18 cellular contexts compared by ENCODE assay signal in genomic region chr9:93039976-93040375, GRCh38. TPM values are rescaled to one million over a fixed set of nuclear protein-coding genes. Genes with fewer than 3 reads are reported as not detected.
DNase-seq lines count a peak whose midpoint lies in the region; ATAC-seq and TF ChIP-seq lines count a peak whose summit lies in the region.
"Had no signal": no experiment of that assay in that cellular context is flagged by ENCODE, and none has a peak within 500 bp of the region (broad histone marks: within the 10 kb centered on the region; RNA-seq: fewer than 3 reads in every experiment).

No MANE protein-coding gene starts in this region.

- POLR2A ChIA-PET in CD4-positive, alpha-beta T cell (lab: Charles Lee), result interaction anchor here (0.7 to 6.9 kb wide), 9 partner anchors 13 to 68 kb away, joined by 3 to 92 read pairs (median 5); no protein-coding TSS in a partner anchor
- POLR2A ChIA-PET in activated CD8-positive, alpha-beta T cell treated with anti-CD3 and anti-CD28 coated beads, Interleukin-2, amount 10 ng/mL, durations not matched to agents 7 days and 5 days (lab: Charles Lee), result interaction anchor here (1.2 kb wide), 1 partner anchor 10 kb away, joined by 4 read pairs; no protein-coding TSS in a partner anchor

- CTCF ChIA-PET in CD4-positive, alpha-beta T cell (lab: Charles Lee), result no interaction called here
- CTCF ChIA-PET in activated CD8-positive, alpha-beta T cell treated with anti-CD3 and anti-CD28 coated beads, Interleukin-2, amount 10 ng/mL, durations not matched to agents 7 days and 5 days (lab: Charles Lee), result interaction anchor here (1.3 to 1.5 kb wide), 2 partner anchors 36 to 69 kb away, joined by 3 to 6 read pairs; no protein-coding TSS in a partner anchor

- H3K27ac Mint-ChIP-seq in activated T-cell treated with anti-CD3 and anti-CD28 coated beads, Interleukin-2, amount 50 U/mL, for 24 hours, result peak overlapping the region; percentile 52
- H3K27ac Mint-ChIP-seq in CD4-positive, alpha-beta T cell, result peak overlapping the region; percentile 85
- H3K27ac Mint-ChIP-seq in activated CD8-positive, alpha-beta T cell treated with anti-CD3 and anti-CD28 coated beads, Interleukin-2, amount 10 ng/mL, durations not matched to agents 7 days and 5 days, result peak overlapping the region; percentile 15
- H3K27ac Mint-ChIP-seq in nephron progenitor cell, result peak overlapping the region; percentile 51

- intact Hi-C loops in CD4-positive, alpha-beta T cell (cut with DNase I, micrococcal nuclease), result loop anchor here in 1 of 2 experiments (2.0 kb wide), 1 partner anchor 19 kb away; the partner anchor contains the start of gene SUSD3

- no peaks in the 10 kb centered on the region for H3K9me3 Mint-ChIP-seq in activated T-cell treated with anti-CD3 and anti-CD28 coated beads, Interleukin-2, amount 50 U/mL, for 24 hours
- H3K9me3 Mint-ChIP-seq in CD4-positive, alpha-beta T cell, result no peaks in the 10 kb centered on the region
- H3K9me3 Mint-ChIP-seq in activated CD8-positive, alpha-beta T cell treated with anti-CD3 and anti-CD28 coated beads, Interleukin-2, amount 10 ng/mL, durations not matched to agents 7 days and 5 days (ENCODE audit: insufficient read depth), result no peaks in the 10 kb centered on the region
- peaks cover 2% of the 10 kb centered on the region for H3K9me3 Mint-ChIP-seq in nephron progenitor cell

- no peak overlapping the region for H3K4me3 Mint-ChIP-seq in activated T-cell treated with anti-CD3 and anti-CD28 coated beads, Interleukin-2, amount 50 U/mL, for 24 hours
- H3K4me3 Mint-ChIP-seq in CD4-positive, alpha-beta T cell, result no peak overlapping the region
- H3K4me3 Mint-ChIP-seq in activated CD8-positive, alpha-beta T cell treated with anti-CD3 and anti-CD28 coated beads, Interleukin-2, amount 10 ng/mL, durations not matched to agents 7 days and 5 days, result no peak overlapping the region
- no peak overlapping the region for H3K4me3 Mint-ChIP-seq in nephron progenitor cell

- no peak for ATAC-seq in CD4-positive, alpha-beta T cell (ENCODE audit: poor library complexity)
- no peak for ATAC-seq in activated CD8-positive, alpha-beta T cell treated with anti-CD3 and anti-CD28 coated beads, Interleukin-2, amount 10 ng/mL, durations not matched to agents 7 days and 5 days
- ATAC-seq: K562 had no signal

- H3K27me3 Mint-ChIP-seq in activated T-cell treated with anti-CD3 and anti-CD28 coated beads, Interleukin-2, amount 50 U/mL, for 24 hours, result no peaks in the 10 kb centered on the region
- H3K27me3 Mint-ChIP-seq in CD4-positive, alpha-beta T cell, result no peaks in the 10 kb centered on the region
- H3K27me3 Mint-ChIP-seq in activated CD8-positive, alpha-beta T cell treated with anti-CD3 and anti-CD28 coated beads, Interleukin-2, amount 10 ng/mL, durations not matched to agents 7 days and 5 days (ENCODE audit: low read depth), result no peaks in the 10 kb centered on the region
- peaks cover 3% of the 10 kb centered on the region for H3K27me3 Mint-ChIP-seq in nephron progenitor cell (ENCODE audit: low read depth, poor library complexity)

- no peak for DNase-seq in activated T-cell treated with anti-CD3 and anti-CD28 coated beads, Interleukin-2, amount 50 U/mL, for 24 hours
- DNase-seq in activated T-cell treated with anti-CD3 and anti-CD28 coated beads, Interleukin-2, amount 50 U/mL, for 1 hour, result no peak
- no peak for DNase-seq in CD4-positive, alpha-beta T cell
- no peak for DNase-seq in activated CD8-positive, alpha-beta T cell treated with anti-CD3 and anti-CD28 coated beads, Interleukin-2, amount 10 ng/mL, durations not matched to agents 7 days and 5 days
- no peak for DNase-seq in nephron progenitor cell
- no peak for DNase-seq in COR-L47 (lab: John Stamatoyannopoulos, UW)
- DNase-seq in globus pallidus (ENCODE audit: low spot score), result no peak
- DNase-seq in NCI-H2196 (lab: John Stamatoyannopoulos, UW; ENCODE audit: unreplicated experiment), result no peak
- DNase-seq: DND-41, GDM1, GM23248, NCI-H1048, NCI-H146, NCI-H2107, NCI-H446, NCI-H748 treated with DMSO at 0.1 percent for 48 hours, PC-9 had no signal

- TF ChIP-seq CTCF in CD4-positive, alpha-beta T cell (IDR thresholded peaks at IDR 0.05), result no peak
- TF ChIP-seq CTCF in nephron progenitor cell (IDR thresholded peaks at IDR 0.05), result no peak

- H3K27me3 ChIP-seq in CD4-positive, alpha-beta T cell (ENCODE audit: control insufficient read depth, insufficient read depth, low read length), result no peaks in the 10 kb centered on the region

- H3K27ac ChIP-seq in CD4-positive, alpha-beta T cell (ENCODE audit: low read depth, low read length), result peak overlapping the region; percentile 57
- H3K27ac ChIP-seq: GM23248, PC-9 had no signal

- peaks cover 12% of the 10 kb centered on the region for H3K36me3 Mint-ChIP-seq in activated T-cell treated with anti-CD3 and anti-CD28 coated beads, Interleukin-2, amount 50 U/mL, for 24 hours (ENCODE audit: low read depth)
- H3K36me3 Mint-ChIP-seq in CD4-positive, alpha-beta T cell (ENCODE audit: low read depth), result peaks cover 14% of the 10 kb centered on the region
- peaks cover 12% of the 10 kb centered on the region for H3K36me3 Mint-ChIP-seq in activated CD8-positive, alpha-beta T cell treated with anti-CD3 and anti-CD28 coated beads, Interleukin-2, amount 10 ng/mL, durations not matched to agents 7 days and 5 days (ENCODE audit: low read depth)
- H3K36me3 Mint-ChIP-seq in nephron progenitor cell (ENCODE audit: low read depth), result no peaks in the 10 kb centered on the region

- H3K4me1 Mint-ChIP-seq in activated T-cell treated with anti-CD3 and anti-CD28 coated beads, Interleukin-2, amount 50 U/mL, for 24 hours (ENCODE audit: low read depth), result peaks cover 59% of the 10 kb centered on the region
- H3K4me1 Mint-ChIP-seq in CD4-positive, alpha-beta T cell (ENCODE audit: low read depth), result peaks cover 74% of the 10 kb centered on the region
- peaks cover 42% of the 10 kb centered on the region for H3K4me1 Mint-ChIP-seq in activated CD8-positive, alpha-beta T cell treated with anti-CD3 and anti-CD28 coated beads, Interleukin-2, amount 10 ng/mL, durations not matched to agents 7 days and 5 days (ENCODE audit: low read depth)
- H3K4me1 Mint-ChIP-seq in nephron progenitor cell, result peaks cover 32% of the 10 kb centered on the region

- H3K9me3 ChIP-seq in CD4-positive, alpha-beta T cell (ENCODE audit: control insufficient read depth, low read length), result no peaks in the 10 kb centered on the region

RNA-seq across cellular contexts. Expression of gene SUSD3, which starts 18.5 kb away (rescaled TPM):
- total RNA-seq in CD4-positive, alpha-beta T cell, result 10 to 100 TPM; 33.9 to 35.6 TPM
- 10 to 100 TPM; 57.9 to 59.6 TPM for total RNA-seq in activated CD8-positive, alpha-beta T cell treated with anti-CD3 and anti-CD28 coated beads, Interleukin-2, amount 10 ng/mL, durations not matched to agents 7 days and 5 days

RNA-seq across cellular contexts. Expression of gene CARD19, which starts 56.0 kb away (rescaled TPM):
- 10 to 100 TPM; 38.8 to 39.2 TPM for total RNA-seq in CD4-positive, alpha-beta T cell
- 10 to 100 TPM; 51.7 to 55.4 TPM for total RNA-seq in activated CD8-positive, alpha-beta T cell treated with anti-CD3 and anti-CD28 coated beads, Interleukin-2, amount 10 ng/mL, durations not matched to agents 7 days and 5 days

Comparison
In these comparisons a context has a peak if more than half of its experiments do, and no peak if none do; other contexts are left out.
1. H3K27ac Mint-ChIP-seq: peak in every context shown above with its lines; median percentile 85 in CD4-positive, alpha-beta T cell; 52 in activated T-cell treated with anti-CD3 and anti-CD28 coated beads, Interleukin-2, amount 50 U/mL, for 24 hours; 51 in nephron progenitor cell; 15 in activated CD8-positive, alpha-beta T cell treated with anti-CD3 and anti-CD28 coated beads, Interleukin-2, amount 10 ng/mL, durations not matched to agents 7 days and 5 days.